In the genomic region with DNA sequence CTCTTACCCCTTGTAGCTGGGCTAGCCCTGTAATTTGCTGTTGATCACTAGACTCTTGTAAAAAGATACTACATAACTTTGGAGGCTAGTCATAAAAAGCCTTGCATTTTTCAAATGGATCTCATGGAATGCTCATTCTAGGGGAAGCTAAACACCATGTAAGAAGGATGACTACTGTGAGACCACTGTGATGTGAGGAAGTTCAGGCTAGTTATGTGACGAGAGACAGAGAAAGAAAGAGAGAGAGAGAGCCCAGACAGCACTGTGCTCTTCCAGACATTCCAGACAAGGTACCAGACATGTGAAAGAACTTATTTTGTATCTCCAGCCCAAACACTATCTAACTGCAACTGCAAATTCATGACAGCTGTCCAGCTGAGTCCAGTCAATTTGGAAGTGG, we compare ENCODE assay signal across 23 cellular contexts.
DNase-seq lines count a peak whose midpoint lies in the region; ATAC-seq and TF ChIP-seq lines count a peak whose summit lies in the region.
"Had no signal": no experiment of that assay in that cellular context is flagged by ENCODE, and none has a peak within 500 bp of the region (broad histone marks: within the 10 kb centered on the region; RNA-seq: fewer than 3 reads in every experiment).

No MANE protein-coding gene starts in this region.

- peaks cover 3% of the 10 kb centered on the region for H3K27me3 Mint-ChIP-seq in endodermal cell (ENCODE audit: insufficient read depth)
- H3K27me3 Mint-ChIP-seq in nephron (ENCODE audit: low read depth) = no peaks in the 10 kb centered on the region
- H3K27me3 Mint-ChIP-seq in activated T-cell treated with anti-CD3 and anti-CD28 coated beads, Interleukin-2, amount 50 U/mL, for 72 hours (ENCODE audit: low read depth) = no peaks in the 10 kb centered on the region
- H3K27me3 Mint-ChIP-seq: brain; stimulated activated memory B cell treated with anti-CD40 and anti-IgM and Interleukin-4, amounts not matched to agents 10 μg/mL and 1 μg/mL and 100 μg/mL, for 72 hours had no signal

- H3K4me3 ChIP-seq in AG09309 (ENCODE audit: control insufficient read depth, low read depth, low read length) = no peak overlapping the region
- H3K4me3 ChIP-seq in endodermal cell (ENCODE audit: low read length) = no peak overlapping the region
- H3K4me3 ChIP-seq: coronary artery, gastroesophageal sphincter, neural progenitor cell had no signal

- H3K4me1 Mint-ChIP-seq in endodermal cell = peaks cover 13% of the 10 kb centered on the region
- H3K4me1 Mint-ChIP-seq in nephron = peaks cover 5% of the 10 kb centered on the region
- no peaks in the 10 kb centered on the region for H3K4me1 Mint-ChIP-seq in activated T-cell treated with anti-CD3 and anti-CD28 coated beads, Interleukin-2, amount 50 U/mL, for 72 hours (ENCODE audit: low read depth)
- H3K4me1 Mint-ChIP-seq: brain; stimulated activated memory B cell treated with anti-CD40 and anti-IgM and Interleukin-4, amounts not matched to agents 10 μg/mL and 1 μg/mL and 100 μg/mL, for 72 hours had no signal

- no peak overlapping the region for H3K9ac ChIP-seq in endodermal cell (ENCODE audit: extremely low read depth, low read length, poor library complexity, severe bottlenecking)
- H3K9ac ChIP-seq: neural progenitor cell had no signal

- H3K27ac Mint-ChIP-seq in endodermal cell (peak overlapping the region; percentile 17), nephron (peak overlapping the region in 2 of 3 experiments; percentile 5 to 13)
- no peak overlapping the region for H3K27ac Mint-ChIP-seq in activated T-cell treated with anti-CD3 and anti-CD28 coated beads, Interleukin-2, amount 50 U/mL, for 72 hours
- H3K27ac Mint-ChIP-seq: activated naive CD4-positive, alpha-beta T cell treated with anti-CD3 and anti-CD28 coated beads, Interleukin-2, amount 50 U/mL, for 72 hours; brain; neural progenitor cell; stimulated activated memory B cell treated with anti-CD40 and anti-IgM and Interleukin-4, amounts not matched to agents 10 μg/mL and 1 μg/mL and 100 μg/mL, for 72 hours had no signal

- TF ChIP-seq CTCF in AG09309 (IDR thresholded peaks at IDR 0.05; ENCODE audit: control insufficient read depth, insufficient read depth, low read depth, low read length, missing control alignments) (no peak), endodermal cell (conservative IDR thresholded peaks at IDR 0.05) (no peak), nephron (IDR thresholded peaks at IDR 0.05; ENCODE audit: unreplicated experiment in 3 of 3) (no peak), GM13976 (IDR thresholded peaks at IDR 0.05; ENCODE audit: borderline replicate concordance, control extremely low read depth, extremely low read depth, insufficient read depth, missing control alignments) (no peak)

- no peaks in the 10 kb centered on the region for H3K36me3 ChIP-seq in endodermal cell (ENCODE audit: control insufficient read depth, insufficient read depth, low read length)
- H3K36me3 ChIP-seq: gastroesophageal sphincter, neural progenitor cell had no signal

- no peaks in the 10 kb centered on the region for H3K4me1 ChIP-seq in endodermal cell (ENCODE audit: control insufficient read depth, insufficient read depth, low read length)
- H3K4me1 ChIP-seq: gastroesophageal sphincter, neural progenitor cell had no signal

- H3K27ac ChIP-seq in endodermal cell (ENCODE audit: low read depth, low read length) = no peak overlapping the region
- H3K27ac ChIP-seq: coronary artery, gastroesophageal sphincter, neural progenitor cell had no signal

- peaks cover 6% of the 10 kb centered on the region for H3K9me3 ChIP-seq in endodermal cell (ENCODE audit: control insufficient read depth, low read length)
- H3K9me3 ChIP-seq: gastroesophageal sphincter had no signal

- H3K9me3 Mint-ChIP-seq in endodermal cell (no peaks in the 10 kb centered on the region), nephron (no peaks in the 10 kb centered on the region)
- H3K9me3 Mint-ChIP-seq in activated T-cell treated with anti-CD3 and anti-CD28 coated beads, Interleukin-2, amount 50 U/mL, for 72 hours = peaks cover 3 to 6% of the 10 kb centered on the region in 2 donors
- H3K9me3 Mint-ChIP-seq: brain; neural progenitor cell; stimulated activated memory B cell treated with anti-CD40 and anti-IgM and Interleukin-4, amounts not matched to agents 10 μg/mL and 1 μg/mL and 100 μg/mL, for 72 hours had no signal

- in situ Hi-C loops in GM13976 (cut with MboI; ENCODE audit: low sequenced_read_pairs, unreplicated experiment) = no loop called here

- 87% methylated on average over 1 of the region's 1 CpG; no CpG with 5 or more reads in 1 of the 2 experiments for WGBS in endodermal cell (ENCODE audit: insufficient coverage in 1 of 2, insufficient read length in 1 of 2), 2 experiments

- H3K4me3 Mint-ChIP-seq in endodermal cell (no peak overlapping the region), nephron (no peak overlapping the region)
- H3K4me3 Mint-ChIP-seq in activated T-cell treated with anti-CD3 and anti-CD28 coated beads, Interleukin-2, amount 50 U/mL, for 72 hours = no peak overlapping the region
- H3K4me3 Mint-ChIP-seq: brain; H9; neural progenitor cell; stimulated activated memory B cell treated with anti-CD40 and anti-IgM and Interleukin-4, amounts not matched to agents 10 μg/mL and 1 μg/mL and 100 μg/mL, for 72 hours had no signal

- DNase-seq in AG09309 (ENCODE audit: low read depth) (peak; percentile 85), HT1080 (ENCODE audit: low read depth) (peak; percentile 17), endodermal cell (no peak), GM13976 (ENCODE audit: low spot score) (no peak), DMS153 (lab: John Stamatoyannopoulos, UW) (no peak), SHP77 treated with DMSO at 0.1 percent for 48 hours (lab: John Stamatoyannopoulos, UW) (no peak)
- no peak for DNase-seq in activated T-cell treated with anti-CD3 and anti-CD28 coated beads, Interleukin-2, amount 50 U/mL, for 72 hours
- DNase-seq: ACHN; activated CD4-positive, alpha-beta T cell treated with anti-CD3 and anti-CD28 coated beads for 1 hour; H9; left cardiac atrium; midbrain; MV-4-11; NCI-H1694 treated with DMSO at 0.1 percent for 48 hours; NCI-H2227 treated with DMSO at 0.1 percent for 48 hours; T-helper 9 cell had no signal

- no peaks in the 10 kb centered on the region for H3K27me3 ChIP-seq in endodermal cell (ENCODE audit: control insufficient read depth, insufficient read depth, low read length, poor library complexity, severe bottlenecking)
- H3K27me3 ChIP-seq: gastroesophageal sphincter, neural progenitor cell had no signal

- ATAC-seq in activated T-cell treated with anti-CD3 and anti-CD28 coated beads, Interleukin-2, amount 50 U/mL, for 72 hours (replicated peaks in 1 of 2) = no peak
- ATAC-seq: activated naive CD4-positive, alpha-beta T cell treated with anti-CD3 and anti-CD28 coated beads, Interleukin-2, amount 50 U/mL, for 72 hours; gastroesophageal sphincter; left cardiac atrium; stimulated activated memory B cell treated with anti-CD40 and anti-IgM and Interleukin-4, amounts not matched to agents 10 μg/mL and 1 μg/mL and 100 μg/mL, for 72 hours had no signal

- H3K36me3 Mint-ChIP-seq in endodermal cell (ENCODE audit: low read depth) (no peaks in the 10 kb centered on the region), nephron (ENCODE audit: low read depth) (no peaks in the 10 kb centered on the region)
- H3K36me3 Mint-ChIP-seq in activated T-cell treated with anti-CD3 and anti-CD28 coated beads, Interleukin-2, amount 50 U/mL, for 72 hours (ENCODE audit: insufficient read depth in 2 of 2) = no peaks in the 10 kb centered on the region
- H3K36me3 Mint-ChIP-seq: activated naive CD4-positive, alpha-beta T cell treated with anti-CD3 and anti-CD28 coated beads, Interleukin-2, amount 50 U/mL, for 72 hours; brain; neural progenitor cell; stimulated activated memory B cell treated with anti-CD40 and anti-IgM and Interleukin-4, amounts not matched to agents 10 μg/mL and 1 μg/mL and 100 μg/mL, for 72 hours had no signal

Comparison
In these comparisons a context has a peak if more than half of its experiments do, and no peak if none do; other contexts are left out.
1. DNase-seq: peak in AG09309 (single experiment) and HT1080 (single experiment); none in endodermal cell (single experiment), GM13976 (single experiment), activated T-cell treated with anti-CD3 and anti-CD28 coated beads, Interleukin-2, amount 50 U/mL, for 72 hours (0 of 2), DMS153 (single experiment) and SHP77 treated with DMSO at 0.1 percent for 48 hours (single experiment).